18 cellular contexts compared by ENCODE assay signal in genomic region chr7:112907658-112908057, GRCh38.
"Had no signal": no experiment of that assay in that cellular context is flagged by ENCODE, and none has a peak within 500 bp of the region (broad histone marks: within the 10 kb centered on the region; RNA-seq: fewer than 3 reads in every experiment).

No MANE protein-coding gene starts in this region.

- H3K9me3 ChIP-seq: SJSA1 had no signal

- DNase-seq: KBM-7, MV-4-11, NCI-H1048, NCI-H1105, NCI-H1417, NCI-H1436 treated with DMSO at 0.1 percent for 48 hours, NCI-H1694, NCI-H187 treated with DMSO at 0.1 percent for 48 hours, NCI-H2029 treated with DMSO at 0.1 percent for 48 hours, NCI-H2107, NCI-H2227 treated with DMSO at 0.1 percent for 48 hours, NCI-H524, NCI-H774, Right ventricle myocardium superior, RPMI8226, SIG-M5 had no signal

- H3K27me3 ChIP-seq: SJSA1 had no signal

- H3K4me3 ChIP-seq: SJSA1, SK-N-MC had no signal

- H3K27ac ChIP-seq: SJSA1, SK-N-MC had no signal

- H3K4me1 ChIP-seq: SJSA1 had no signal
